In the genomic region with DNA sequence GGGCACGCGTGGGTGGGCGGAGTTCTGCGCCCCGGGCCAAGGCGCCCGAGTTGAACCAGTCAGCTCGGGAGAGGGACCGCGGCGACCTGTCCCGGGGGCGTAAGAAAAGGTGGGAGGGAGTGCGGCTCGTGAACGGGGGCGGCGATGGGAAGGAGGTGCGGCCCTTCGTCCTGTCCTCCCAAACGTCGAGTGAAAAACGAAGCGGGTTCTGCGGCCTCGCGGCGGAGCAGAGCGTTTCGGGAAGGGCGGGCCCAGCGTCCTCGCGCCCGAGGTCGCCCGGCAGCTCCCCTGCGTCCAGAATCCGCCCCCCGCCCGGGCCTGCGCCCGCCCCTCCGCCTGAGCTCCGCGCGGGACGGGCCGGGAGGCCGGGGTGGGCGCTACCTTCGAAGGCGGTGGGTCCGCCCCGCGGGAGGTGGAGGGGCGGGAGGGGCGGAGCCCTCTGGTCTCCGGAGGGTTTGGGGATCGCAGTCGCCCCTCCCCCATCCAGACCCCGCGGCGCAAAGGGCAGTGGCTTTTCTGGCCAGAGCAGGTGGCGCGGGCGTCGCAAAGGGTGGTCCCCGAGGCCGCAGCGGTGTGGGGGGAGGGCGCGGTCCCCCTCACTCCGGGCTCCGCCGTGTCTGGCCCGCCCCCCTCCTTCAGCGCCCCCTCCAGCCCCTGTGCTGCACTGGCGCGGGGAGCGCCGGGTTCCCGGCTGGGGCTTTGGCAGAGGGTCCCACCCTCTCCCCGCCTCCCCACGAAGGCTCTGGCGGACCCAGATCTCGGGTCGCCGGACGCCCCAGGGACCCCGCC, we compare ENCODE assay signal across 6 cellular contexts.
A peak's percentile ranks its signal among the peaks of the same experiment; 100 is the strongest.
DNase-seq lines count a peak whose midpoint lies in the region; ATAC-seq and TF ChIP-seq lines count a peak whose summit lies in the region.

No MANE protein-coding gene starts in this region.

- no peak for DNase-seq in activated CD4-positive, CD25-positive, alpha-beta regulatory T cell (lab: John Stamatoyannopoulos, UW)
- no peak for DNase-seq in astrocyte of the spinal cord (ENCODE audit: low read depth, low spot score)
- DNase-seq in MV-4-11 (lab: John Stamatoyannopoulos, UW), result no peak

- H3K27ac Mint-ChIP-seq in nephron, result no peak overlapping the region

- H3K4me3 Mint-ChIP-seq in nephron, result peak overlapping the region; percentile 73 to 92 (median 90)

- in situ Hi-C loops in astrocyte of the spinal cord (cut with HindIII; ENCODE audit: low sequenced_read_pairs), result no loop called here

- peak overlapping the region; percentile 48 for H3K4me3 ChIP-seq in astrocyte of the spinal cord (ENCODE audit: low read depth, low read length)

- peaks cover 9% of the 10 kb centered on the region for H3K27me3 Mint-ChIP-seq in nephron (ENCODE audit: low read depth)

- H3K9me3 Mint-ChIP-seq in nephron, result no peaks in the 10 kb centered on the region

- no peaks in the 10 kb centered on the region for H3K36me3 Mint-ChIP-seq in nephron (ENCODE audit: low read depth)

- TF ChIP-seq CTCF in astrocyte of the spinal cord (IDR thresholded peaks at IDR 0.05; ENCODE audit: low read depth, low read length), result no peak
- TF ChIP-seq CTCF in nephron (IDR thresholded peaks at IDR 0.05; ENCODE audit: unreplicated experiment in 3 of 3), result no peak

- peak; percentile 19 to 39 for ATAC-seq in activated CD4-positive, CD25-positive, alpha-beta regulatory T cell treated with anti-CD3 and anti-CD28 coated beads, Interleukin-2, amount 50 U/mL, for 24 hours
- ATAC-seq in GM18517 (IDR thresholded peaks at IDR 0.05; ENCODE audit: unreplicated experiment), result no peak

- peaks cover 4% of the 10 kb centered on the region for H3K4me1 Mint-ChIP-seq in nephron
